13 cellular contexts compared by ENCODE assay signal in genomic region chr7:134371536-134371935, GRCh38.
"Had no signal": no experiment of that assay in that cellular context is flagged by ENCODE, and none has a peak within 500 bp of the region (broad histone marks: within the 10 kb centered on the region; RNA-seq: fewer than 3 reads in every experiment).

No MANE protein-coding gene starts in this region.

- DNase-seq: activated CD4-positive, alpha-beta T cell treated with anti-CD3 and anti-CD28 coated beads for 1 hour; activated CD4-positive, alpha-beta T cell treated with anti-CD3 and anti-CD28 coated beads, Interleukin-2, amount 50 U/mL, for 4 hours; activated gamma-delta T cell treated with Interleukin-2 at 50 U/mL for 16 hours; adrenal gland; effector memory CD8-positive, alpha-beta T cell; immature natural killer cell; kidney glomerular epithelial cell; left ventricle myocardium inferior; nephron progenitor cell; occipital lobe; stimulated activated naive B cell treated with anti-CD40 and anti-IgM and Interleukin-4, amounts not matched to agents 10 μg/mL and 1 μg/mL and 100 μg/mL, for 72 hours had no signal

- H3K36me3 Mint-ChIP-seq: activated naive CD4-positive, alpha-beta T cell treated with anti-CD3 and anti-CD28 coated beads, Interleukin-2, amount 50 U/mL, for 72 hours; immature natural killer cell; stimulated activated naive B cell treated with anti-CD40 and anti-IgM and Interleukin-4, amounts not matched to agents 10 μg/mL and 1 μg/mL and 100 μg/mL, for 72 hours had no signal

- H3K9me3 Mint-ChIP-seq: activated naive CD4-positive, alpha-beta T cell treated with anti-CD3 and anti-CD28 coated beads, Interleukin-2, amount 50 U/mL, for 72 hours; effector memory CD8-positive, alpha-beta T cell; nephron progenitor cell; stimulated activated naive B cell treated with anti-CD40 and anti-IgM and Interleukin-4, amounts not matched to agents 10 μg/mL and 1 μg/mL and 100 μg/mL, for 72 hours had no signal

- H3K36me3 ChIP-seq: adrenal gland, left ventricle myocardium inferior had no signal

- H3K27me3 ChIP-seq: adrenal gland had no signal

- ATAC-seq: activated naive CD4-positive, alpha-beta T cell treated with anti-CD3 and anti-CD28 coated beads, Interleukin-2, amount 50 U/mL, for 72 hours; effector memory CD8-positive, alpha-beta T cell; stimulated activated naive B cell treated with anti-CD40 and anti-IgM and Interleukin-4, amounts not matched to agents 10 μg/mL and 1 μg/mL and 100 μg/mL, for 72 hours had no signal

- H3K27ac ChIP-seq: adrenal gland, left ventricle myocardium inferior, VCaP had no signal

- H3K4me1 ChIP-seq: left ventricle myocardium inferior had no signal

- H3K4me3 ChIP-seq: adrenal gland, left ventricle myocardium inferior had no signal

- H3K27ac Mint-ChIP-seq: activated naive CD4-positive, alpha-beta T cell treated with anti-CD3 and anti-CD28 coated beads, Interleukin-2, amount 50 U/mL, for 72 hours; effector memory CD8-positive, alpha-beta T cell; immature natural killer cell; nephron progenitor cell; stimulated activated naive B cell treated with anti-CD40 and anti-IgM and Interleukin-4, amounts not matched to agents 10 μg/mL and 1 μg/mL and 100 μg/mL, for 72 hours had no signal

- H3K4me3 Mint-ChIP-seq: effector memory CD8-positive, alpha-beta T cell; immature natural killer cell; nephron progenitor cell; stimulated activated naive B cell treated with anti-CD40 and anti-IgM and Interleukin-4, amounts not matched to agents 10 μg/mL and 1 μg/mL and 100 μg/mL, for 72 hours had no signal

- H3K9me3 ChIP-seq: adrenal gland, left ventricle myocardium inferior had no signal

- H3K4me1 Mint-ChIP-seq: immature natural killer cell; nephron progenitor cell; stimulated activated naive B cell treated with anti-CD40 and anti-IgM and Interleukin-4, amounts not matched to agents 10 μg/mL and 1 μg/mL and 100 μg/mL, for 72 hours had no signal
